ENCODE assay signal across 3 cellular contexts in genomic region chr18:47246027-47246971, GRCh38.
TF ChIP-seq lines count a peak whose summit lies in the region.

No MANE protein-coding gene starts in this region.

TF ChIP-seq in SK-N-SH, 30 proteins besides CTCF, POLR2A, EP300 and RAD21:
- TF ChIP-seq EZH2phosphoT487 (IDR thresholded peaks at IDR 0.05; ENCODE audit: borderline replicate concordance, low read depth) (peak; percentile 45; the same call in 1 of the 2 replicates), MEF2A (IDR thresholded peaks at IDR 0.05; ENCODE audit: borderline replicate concordance, low read depth) (no peak)

TF ChIP-seq in SK-N-SH treated with all-trans-retinoic acid at 6 μM for 48 hours, 23 proteins besides CTCF, POLR2A, EP300 and RAD21:
- TF ChIP-seq RARB (CRISPR knock-in tag; IDR thresholded peaks at IDR 0.05): no peak
- TF ChIP-seq ARNTL (CRISPR knock-in tag; IDR thresholded peaks at IDR 0.05; ENCODE audit: borderline replicate concordance, low read depth): no peak
- TF ChIP-seq ISL1 (CRISPR knock-in tag; IDR thresholded peaks at IDR 0.05): no peak
- no peak for TF ChIP-seq ZNF565 (CRISPR knock-in tag; conservative IDR thresholded peaks at IDR 0.05; ENCODE audit: low read depth)
- TF ChIP-seq ZNF70 (CRISPR knock-in tag; IDR thresholded peaks at IDR 0.05): no peak

TF ChIP-seq in H1, 55 proteins besides CTCF, POLR2A, EP300 and RAD21:
- TF ChIP-seq TEAD4 (IDR thresholded peaks at IDR 0.05; ENCODE audit: low read depth, low read length) (no peak), KDM5A (IDR thresholded peaks at IDR 0.05; ENCODE audit: low read length) (no peak), PHF8 (conservative IDR thresholded peaks at IDR 0.05; ENCODE audit: low read depth, low read length) (no peak), POU5F1 (IDR thresholded peaks at IDR 0.05; ENCODE audit: low read depth, low read length) (no peak), CTBP2 (IDR thresholded peaks at IDR 0.05; ENCODE audit: borderline replicate concordance, insufficient read depth, insufficient read length, low read length) (no peak), BRCA1 (IDR thresholded peaks at IDR 0.05; ENCODE audit: low read depth, low read length) (no peak), ASH2L (IDR thresholded peaks at IDR 0.05; ENCODE audit: low read length) (no peak), FOSL1 (IDR thresholded peaks at IDR 0.05; ENCODE audit: insufficient read depth, low read depth, low read length) (no peak), CBX5 (IDR thresholded peaks at IDR 0.05; ENCODE audit: low read depth, low read length) (no peak), JUND (IDR thresholded peaks at IDR 0.05; ENCODE audit: low read length) (no peak), E2F6 (IDR thresholded peaks at IDR 0.05) (peak; percentile 61; the same call in 1 of the 2 replicates), GABPA (IDR thresholded peaks at IDR 0.05; ENCODE audit: borderline replicate concordance, insufficient read depth, low read length) (no peak), GTF2F1 (IDR thresholded peaks at IDR 0.05; ENCODE audit: borderline replicate concordance, low read depth, low read length) (no peak), CBX8 (IDR thresholded peaks at IDR 0.05; ENCODE audit: borderline replicate concordance, low read depth, low read length) (no peak), RNF2 (IDR thresholded peaks at IDR 0.05; ENCODE audit: borderline replicate concordance, low read depth, low read length, missing control alignments, poor library complexity, severe bottlenecking) (no peak), KDM1A (IDR thresholded peaks at IDR 0.05; ENCODE audit: borderline replicate concordance, low read length) (no peak), CHD7 (IDR thresholded peaks at IDR 0.05; ENCODE audit: insufficient replicate concordance, low read length) (no peak), EGR1 (IDR thresholded peaks at IDR 0.05; ENCODE audit: borderline replicate concordance, low read depth, low read length) (no peak), MAFK (IDR thresholded peaks at IDR 0.05; ENCODE audit: low read depth, low read length) (no peak), SP1 (IDR thresholded peaks at IDR 0.05; ENCODE audit: low read depth, low read length) (no peak), SUZ12 (IDR thresholded peaks at IDR 0.05; ENCODE audit: low read length) (0 out of 2 replicates have a peak, but pooled peaks have one; percentile 17), ATF3 (IDR thresholded peaks at IDR 0.05; ENCODE audit: insufficient read depth, low read depth, low read length) (no peak), SAP30 (IDR thresholded peaks at IDR 0.05; ENCODE audit: insufficient read depth, insufficient replicate concordance, low read length) (no peak), MAX (IDR thresholded peaks at IDR 0.05) (peak; percentile 34; the same call in 1 of the 2 replicates), SIRT6 (IDR thresholded peaks at IDR 0.05; ENCODE audit: low read length) (no peak), CEBPB (IDR thresholded peaks at IDR 0.05; ENCODE audit: low read depth, low read length) (no peak), KDM4A (IDR thresholded peaks at IDR 0.05; ENCODE audit: low read depth, low read length, severe bottlenecking) (peak; percentile 19), POLR2AphosphoS5 (IDR thresholded peaks at IDR 0.05; ENCODE audit: low read depth, low read length) (no peak), NANOG (IDR thresholded peaks at IDR 0.05; ENCODE audit: insufficient read depth, low read depth, low read length, poor library complexity, severe bottlenecking) (no peak), YY1 (IDR thresholded peaks at IDR 0.05; ENCODE audit: low read depth, low read length) (no peak), RXRA (IDR thresholded peaks at IDR 0.05; ENCODE audit: insufficient read depth, low read depth, low read length) (no peak), HDAC2 (IDR thresholded peaks at IDR 0.05; ENCODE audit: borderline replicate concordance in 1 of 2, low read depth in 2 of 2, low read length in 2 of 2) (no peak), TAF1 (IDR thresholded peaks at IDR 0.05; ENCODE audit: low read depth, low read length) (no peak)
